ENCODE assay signal across 8 cellular contexts in genomic region chr1:37795340-37796110, GRCh38. TPM values are rescaled to one million over a fixed set of nuclear protein-coding genes. Genes with fewer than 3 reads are reported as not detected.
DNase-seq lines count a peak whose midpoint lies in the region; ATAC-seq and TF ChIP-seq lines count a peak whose summit lies in the region.

No MANE protein-coding gene starts in this region.

- peak overlapping the region; percentile 84 for H3K4me3 Mint-ChIP-seq in CD4-positive, alpha-beta T cell
- H3K4me3 Mint-ChIP-seq in activated B cell treated with CpG ODN at 0.5 μM for 24 hours, result peak overlapping the region; percentile 83

- WGBS in lower leg skin, 2 donors, result 26 to 32% methylated on average over 17 to 22 of the region's 22 CpGs

- H3K27ac ChIP-seq in CD4-positive, alpha-beta T cell (ENCODE audit: low read depth, low read length), result no peak overlapping the region

- H3K27ac Mint-ChIP-seq in CD4-positive, alpha-beta T cell, result no peak overlapping the region
- H3K27ac Mint-ChIP-seq in activated B cell treated with CpG ODN at 0.5 μM for 24 hours, result no peak overlapping the region

- POLR2A ChIA-PET in CD4-positive, alpha-beta T cell (lab: Charles Lee), result no interaction called here
- POLR2A ChIA-PET in activated B cell treated with CpG ODN at 0.5 μM for 24 hours (lab: Charles Lee), result interaction anchor here (1.9 kb wide), 1 partner anchor 13 kb away, joined by 8 read pairs; the partner anchor contains the start of gene YRDC
- POLR2A ChIA-PET in HEK293T (lab: Yijun Ruan, JAX), result interaction anchor here (1.5 to 3.3 kb wide), 2 partner anchors 11 to 16 kb away, joined by 3 to 32 read pairs; partner anchors contain the start of genes C1orf122 and YRDC

- intact Hi-C loops in CD4-positive, alpha-beta T cell (cut with DNase I, micrococcal nuclease), result no loop called here
- intact Hi-C loops in activated B cell treated with CpG ODN at 0.5 μM for 24 hours (cut with micrococcal nuclease) (loop anchor here (2.0 kb wide), 1 partner anchor 31 kb away; the partner anchor contains the start of gene EPHA10), lower leg skin (cut with DNase I; ENCODE audit: low total_unique reads) (no loop called here)

- no peaks in the 10 kb centered on the region for H3K4me1 Mint-ChIP-seq in CD4-positive, alpha-beta T cell (ENCODE audit: low read depth)
- peaks cover 23% of the 10 kb centered on the region for H3K4me1 Mint-ChIP-seq in activated B cell treated with CpG ODN at 0.5 μM for 24 hours

- H3K9me3 ChIP-seq in CD4-positive, alpha-beta T cell (ENCODE audit: control insufficient read depth, low read length), result no peaks in the 10 kb centered on the region

- TF ChIP-seq CTCF in CD4-positive, alpha-beta T cell (IDR thresholded peaks at IDR 0.05), result no peak
- TF ChIP-seq CTCF in activated B cell treated with CpG ODN at 0.5 μM for 24 hours (IDR thresholded peaks at IDR 0.05), result no peak
- TF ChIP-seq CTCF in lower leg skin (IDR thresholded peaks at IDR 0.05), result no peak

- H3K27me3 ChIP-seq in CD4-positive, alpha-beta T cell (ENCODE audit: control insufficient read depth, insufficient read depth, low read length), result peaks cover 12% of the 10 kb centered on the region

- H3K27me3 Mint-ChIP-seq in CD4-positive, alpha-beta T cell, result peaks cover 39% of the 10 kb centered on the region
- H3K27me3 Mint-ChIP-seq in activated B cell treated with CpG ODN at 0.5 μM for 24 hours, result peaks cover 6% of the 10 kb centered on the region

- H3K4me3 ChIP-seq in Jurkat, Clone E6-1 (ENCODE audit: low read length), result peak overlapping the region; percentile 54
- H3K4me3 ChIP-seq in lower leg skin (ENCODE audit: low read depth, poor library complexity, severe bottlenecking), result no peak overlapping the region

- H3K9me3 Mint-ChIP-seq in CD4-positive, alpha-beta T cell, result no peaks in the 10 kb centered on the region
- H3K9me3 Mint-ChIP-seq in activated B cell treated with CpG ODN at 0.5 μM for 24 hours, result no peaks in the 10 kb centered on the region

- CTCF ChIA-PET in CD4-positive, alpha-beta T cell (lab: Charles Lee), result no interaction called here
- CTCF ChIA-PET in activated B cell treated with CpG ODN at 0.5 μM for 24 hours (lab: Charles Lee), result no interaction called here
- CTCF ChIA-PET in HEK293T (lab: Yijun Ruan, JAX), result no interaction called here

- TF ChIP-seq POLR2A in lower leg skin (IDR thresholded peaks at IDR 0.05), result no peak

- peak in 5 of 10 experiments; percentile 21 to 45 (median 26) for DNase-seq in CD4-positive, alpha-beta T cell
- no peak for DNase-seq in Jurkat, Clone E6-1 (ENCODE audit: low read depth, low spot score)
- DNase-seq in activated B cell treated with CpG ODN at 0.5 μM for 24 hours, result no peak
- DNase-seq in epidermal melanocyte (ENCODE audit: insufficient read length, low spot score), result peak; percentile 64
- DNase-seq in myocyte (ENCODE audit: low read depth), result peak; percentile 21
- DNase-seq in lower leg skin (ENCODE audit: low spot score in 2 of 2), result no peak
- no peak for DNase-seq in HEK293T (ENCODE audit: extremely low spot score)

- peak; percentile 66 for ATAC-seq in CD4-positive, alpha-beta T cell (ENCODE audit: poor library complexity)
- ATAC-seq in activated B cell treated with CpG ODN at 0.5 μM for 24 hours (ENCODE audit: low read depth) (no peak), HG02678 (IDR thresholded peaks at IDR 0.05; ENCODE audit: unreplicated experiment) (no peak)

- H3K36me3 Mint-ChIP-seq in CD4-positive, alpha-beta T cell (ENCODE audit: low read depth), result peaks cover 17% of the 10 kb centered on the region
- peaks cover 26% of the 10 kb centered on the region for H3K36me3 Mint-ChIP-seq in activated B cell treated with CpG ODN at 0.5 μM for 24 hours (ENCODE audit: low read depth)

TF ChIP-seq in HEK293T, 16 proteins besides CTCF, POLR2A, EP300 and RAD21:
- TF ChIP-seq FOXA1 (IDR thresholded peaks at IDR 0.05), result no peak

RNA-seq across cellular contexts. Expression of gene MANEAL, which starts 1.9 kb away (rescaled TPM):
- under 1 TPM; 0.33 to 0.53 TPM for total RNA-seq in CD4-positive, alpha-beta T cell
- 14.7 TPM for polyA plus RNA-seq in Jurkat, Clone E6-1 (2012; ENCODE audit: insufficient read depth, insufficient read length)
- total RNA-seq in activated B cell treated with CpG ODN at 0.5 μM for 24 hours, result 5.3 and 5.4 TPM in 2 replicates
- 10.6 and 10.8 TPM in 2 replicates for total RNA-seq in myocyte
- polyA plus RNA-seq in myocyte (2012), result 5.0 TPM
- 1 to 10 TPM; 5.0 to 6.7 (median 6.3) TPM for total RNA-seq in lower leg skin

RNA-seq across cellular contexts. Expression of gene C1orf122, which starts 12.1 kb away (rescaled TPM):
- total RNA-seq in CD4-positive, alpha-beta T cell, result 10 to 100 TPM; 10.9 to 13.2 TPM
- 34.3 TPM for polyA plus RNA-seq in Jurkat, Clone E6-1 (2012; ENCODE audit: insufficient read depth, insufficient read length)
- total RNA-seq in activated B cell treated with CpG ODN at 0.5 μM for 24 hours (18.8 and 19.9 TPM in 2 replicates), myocyte (113 and 140 TPM in 2 replicates), lower leg skin (10 to 100 TPM; 38.6 to 52.6 (median 47.0) TPM)
- 85.3 TPM for polyA plus RNA-seq in myocyte (2012)

RNA-seq across cellular contexts. Expression of gene YRDC, which starts 12.5 kb away (rescaled TPM):
- 10 to 100 TPM; 31.1 to 31.2 TPM for total RNA-seq in CD4-positive, alpha-beta T cell
- polyA plus RNA-seq in Jurkat, Clone E6-1 (2012; ENCODE audit: insufficient read depth, insufficient read length), result 44.4 TPM
- 20.6 and 24.2 TPM in 2 replicates for total RNA-seq in activated B cell treated with CpG ODN at 0.5 μM for 24 hours
- 12.3 and 15.3 TPM in 2 replicates for total RNA-seq in myocyte
- polyA plus RNA-seq in myocyte (2012), result 14.0 TPM
- 10 to 100 TPM; 26.7 to 33.9 (median 27.9) TPM for total RNA-seq in lower leg skin

RNA-seq across cellular contexts. Expression of gene EPHA10, which starts 30.6 kb away (rescaled TPM):
- not detected for total RNA-seq in CD4-positive, alpha-beta T cell
- polyA plus RNA-seq in Jurkat, Clone E6-1 (2012; ENCODE audit: insufficient read depth, insufficient read length), result 7.3 TPM
- total RNA-seq in activated B cell treated with CpG ODN at 0.5 μM for 24 hours (0.12 and 0.27 TPM in 2 replicates), myocyte (not detected in 2 replicates), lower leg skin (1 to 10 TPM in 1 of 4 donors, under 1 TPM in 1, not detected in 2; 0.37 to 1.5 TPM)
- polyA plus RNA-seq in myocyte (2012), result not detected

Comparison
In these comparisons a context has a peak if more than half of its experiments do, and no peak if none do; other contexts are left out.
1. DNase-seq: peak in epidermal melanocyte (single experiment) and myocyte (single experiment); none in Jurkat, Clone E6-1 (single experiment), activated B cell treated with CpG ODN at 0.5 μM for 24 hours (single experiment), lower leg skin (0 of 2) and HEK293T (single experiment).